ENCODE assay signal across 15 cellular contexts in the genomic region with DNA sequence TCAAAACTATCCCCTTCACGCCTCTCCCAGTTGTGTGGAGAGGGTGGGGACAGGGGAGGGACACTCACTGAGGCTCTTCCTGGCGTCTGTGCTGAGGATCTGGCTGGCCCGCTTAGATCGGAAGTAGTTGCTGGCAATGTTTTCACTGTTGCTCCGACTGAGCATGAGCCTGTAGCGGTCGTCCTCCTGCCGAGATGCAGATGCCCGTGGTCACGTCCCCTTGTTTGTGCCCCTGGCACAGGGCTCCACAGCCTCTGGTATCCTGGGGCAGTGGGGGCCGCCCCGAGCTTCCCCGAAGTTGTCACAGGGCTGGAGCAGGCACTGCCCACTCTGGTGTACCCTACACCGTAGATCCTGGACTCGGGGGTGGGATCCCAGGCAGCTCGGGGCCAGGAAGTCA. TPM values are rescaled to one million over a fixed set of nuclear protein-coding genes. Genes with fewer than 3 reads are reported as not detected.
A peak's percentile ranks its signal among the peaks of the same experiment; 100 is the strongest.
DNase-seq lines count a peak whose midpoint lies in the region; ATAC-seq and TF ChIP-seq lines count a peak whose summit lies in the region.
"Had no signal": no experiment of that assay in that cellular context is flagged by ENCODE, and none has a peak within 500 bp of the region (broad histone marks: within the 10 kb centered on the region; RNA-seq: fewer than 3 reads in every experiment).

No MANE protein-coding gene starts in this region.

- no peak overlapping the region for H3K23ac ChIP-seq in neuronal stem cell (ENCODE audit: low read depth, low read length, poor library complexity)

- no peak for TF ChIP-seq POLR2A in vagina (IDR thresholded peaks at IDR 0.05)

- H3K79me1 ChIP-seq in neuronal stem cell (ENCODE audit: low read depth, low read length): peaks cover under 1% of the 10 kb centered on the region

- H2BK15ac ChIP-seq in neuronal stem cell (ENCODE audit: low read length): no peak overlapping the region

- intact Hi-C loops in left cardiac atrium (cut with DNase I): no loop called here
- intact Hi-C loops in left ventricle myocardium superior (cut with micrococcal nuclease): no loop called here
- intact Hi-C loops in vagina (cut with DNase I): no loop called here

- no peak overlapping the region for H4K8ac ChIP-seq in neuronal stem cell (ENCODE audit: low read depth, low read length)

- DNase-seq in left cardiac atrium (peak; percentile 40), left ventricle myocardium superior (no peak), right atrium auricular region (ENCODE audit: low spot score) (no peak), neuronal stem cell (ENCODE audit: low spot score) (no peak), vagina (ENCODE audit: extremely low spot score in 2 of 2) (no peak), HAP-1 (ENCODE audit: low spot score in 2 of 2) (no peak), iPS-NIHi7 (ENCODE audit: extremely low spot score) (no peak)
- DNase-seq in stimulated activated CD4-positive, alpha-beta T cell treated with anti-CD3 and anti-CD28 coated beads, Interleukin-1b, Interleukin-23, amount 100 ng/mL, for 48 hours: no peak
- DNase-seq: CD8-positive, alpha-beta memory T cell; KG1; NCI-H1048; NCI-H2081 treated with DMSO at 0.1 percent for 48 hours; PC-9 had no signal

- H2AK5ac ChIP-seq in neuronal stem cell (ENCODE audit: low read depth, low read length): no peak overlapping the region

- no peak overlapping the region for H3K4ac ChIP-seq in neuronal stem cell (ENCODE audit: low read length)

- no peak for ATAC-seq in left cardiac atrium
- ATAC-seq in left ventricle myocardium superior: no peak

- H3K4me1 ChIP-seq in right atrium auricular region: peaks cover 0 to 8% of the 10 kb centered on the region in 2 donors
- H3K4me1 ChIP-seq in neuronal stem cell (ENCODE audit: control insufficient read depth in 2 of 2, insufficient read depth in 1 of 2, low read depth in 1 of 2, low read length in 2 of 2): peaks cover 4 to 11% of the 10 kb centered on the region in 2 donors
- peaks cover 25% of the 10 kb centered on the region for H3K4me1 ChIP-seq in vagina
- no peaks in the 10 kb centered on the region for H3K4me1 ChIP-seq in HAP-1

- H4K91ac ChIP-seq in neuronal stem cell (ENCODE audit: low read depth, low read length, poor library complexity): no peak overlapping the region

- no peak overlapping the region for H3K14ac ChIP-seq in neuronal stem cell (ENCODE audit: low read length)

- H3K27ac ChIP-seq in right atrium auricular region (peak overlapping the region; percentile 30 to 31), neuronal stem cell (replicated peaks; ENCODE audit: low read length) (no peak overlapping the region), vagina (peak overlapping the region; percentile 78)
- H3K27ac ChIP-seq: GM23248, PC-9 had no signal

- H3K4me3 ChIP-seq in right atrium auricular region: no peak overlapping the region
- no peak overlapping the region for H3K4me3 ChIP-seq in neuronal stem cell (ENCODE audit: low read length in 2 of 2)
- peak overlapping the region; percentile 3 to 24 for H3K4me3 ChIP-seq in vagina
- no peak overlapping the region for H3K4me3 ChIP-seq in HAP-1
- H3K4me3 ChIP-seq: GM12878, GM23248, PC-9 had no signal

- in situ Hi-C loops in HAP-1 (cut with MboI; ENCODE audit: low sequenced_read_pairs): no loop called here

- no peak overlapping the region for H3K18ac ChIP-seq in neuronal stem cell (ENCODE audit: low read length)

- no peak for TF ChIP-seq CTCF in right atrium auricular region (IDR thresholded peaks at IDR 0.05)
- TF ChIP-seq CTCF in vagina (IDR thresholded peaks at IDR 0.05): no peak

- H2BK5ac ChIP-seq in neuronal stem cell (ENCODE audit: low read length): no peak overlapping the region

- H2BK120ac ChIP-seq in neuronal stem cell (ENCODE audit: low read depth, low read length): no peak overlapping the region

- H3K9me3 ChIP-seq in right atrium auricular region: no peaks in the 10 kb centered on the region
- H3K9me3 ChIP-seq in neuronal stem cell (replicated peaks in 1 of 2; ENCODE audit: control insufficient read depth in 2 of 2, insufficient read depth in 1 of 2, low read depth in 1 of 2, low read length in 2 of 2): peaks cover 0 to 3% of the 10 kb centered on the region in 2 donors
- no peaks in the 10 kb centered on the region for H3K9me3 ChIP-seq in vagina
- no peaks in the 10 kb centered on the region; the same call in none of the 2 replicates for H3K9me3 ChIP-seq in HAP-1

- no CpG with 5 or more reads among the region's 16 CpGs for WGBS in neuronal stem cell (ENCODE audit: extremely low coverage in 2 of 2, insufficient read length in 2 of 2, insufficient replicate concordance in 1 of 2), 2 donors

- H3K36me3 ChIP-seq in right atrium auricular region: no peaks in the 10 kb centered on the region
- no peaks in the 10 kb centered on the region for H3K36me3 ChIP-seq in neuronal stem cell (replicated peaks in 1 of 2; ENCODE audit: control insufficient read depth in 2 of 2, insufficient read depth in 2 of 2, low read length in 2 of 2)
- H3K36me3 ChIP-seq in vagina: no peaks in the 10 kb centered on the region
- no peaks in the 10 kb centered on the region for H3K36me3 ChIP-seq in HAP-1 (replicated peaks)

- H3K9ac ChIP-seq in neuronal stem cell (ENCODE audit: low read depth, low read length, poor library complexity): no peak overlapping the region
- H3K9ac ChIP-seq: GM23248 had no signal

- H3K4me2 ChIP-seq in neuronal stem cell (ENCODE audit: insufficient read depth, low read length, poor library complexity, severe bottlenecking): no peak overlapping the region
- H3K4me2 ChIP-seq: PC-9 had no signal

- H2BK12ac ChIP-seq in neuronal stem cell (ENCODE audit: low read length): no peak overlapping the region

- peak overlapping the region; percentile 69 for H2AFZ ChIP-seq in neuronal stem cell (ENCODE audit: low read length)
- H2AFZ ChIP-seq: PC-9 had no signal

- H3K27me3 ChIP-seq in right atrium auricular region (no peaks in the 10 kb centered on the region), neuronal stem cell (ENCODE audit: control insufficient read depth in 3 of 3, insufficient read depth in 3 of 3, low read depth in 1 of 3, low read length in 3 of 3) (no peaks in the 10 kb centered on the region), vagina (no peaks in the 10 kb centered on the region), HAP-1 (ENCODE audit: low read depth) (no peaks in the 10 kb centered on the region)

RNA-seq across cellular contexts. Expression of a gene that starts 5.0 kb away (rescaled TPM):
- total RNA-seq in left cardiac atrium: 100 to 1,000 TPM; 143 to 145 TPM
- total RNA-seq in left ventricle myocardium superior: 135 TPM
- total RNA-seq in right atrium auricular region: 100 to 1,000 TPM; 147 to 152 TPM
- 115 TPM for polyA plus RNA-seq in neuronal stem cell (2013, experiment 1 of 2)
- 115 TPM for polyA plus RNA-seq in neuronal stem cell (2013, experiment 2 of 2)
- total RNA-seq in vagina: 84.5 TPM

RNA-seq across cellular contexts. Expression of a gene that starts 32.9 kb away (rescaled TPM):
- total RNA-seq in left cardiac atrium: 100 to 1,000 TPM; 126 to 149 TPM
- 261 TPM for total RNA-seq in left ventricle myocardium superior
- total RNA-seq in right atrium auricular region: 100 to 1,000 TPM; 173 to 174 TPM
- 22.0 TPM for polyA plus RNA-seq in neuronal stem cell (2013, experiment 1 of 2)
- polyA plus RNA-seq in neuronal stem cell (2013, experiment 2 of 2): 19.8 TPM
- total RNA-seq in vagina: 113 TPM

RNA-seq across cellular contexts. Expression of a gene that starts 51.7 kb away (rescaled TPM):
- total RNA-seq in left cardiac atrium: 1 to 10 TPM; 3.2 to 4.0 TPM
- 3.5 TPM for total RNA-seq in left ventricle myocardium superior
- 1 to 10 TPM; 2.6 to 6.0 TPM for total RNA-seq in right atrium auricular region
- 5.8 TPM for polyA plus RNA-seq in neuronal stem cell (2013, experiment 1 of 2)
- polyA plus RNA-seq in neuronal stem cell (2013, experiment 2 of 2): 5.8 TPM
- total RNA-seq in vagina: 2.5 TPM
- total RNA-seq: CD8-positive, alpha-beta memory T cell had no signal
- polyA plus RNA-seq: CD8-positive, alpha-beta memory T cell had no signal

Comparison
In these comparisons a context has a peak if more than half of its experiments do, and no peak if none do; other contexts are left out.
1. H3K4me3 ChIP-seq: peak in vagina (2 of 2); none in right atrium auricular region (0 of 2), neuronal stem cell (0 of 2) and HAP-1 (single experiment).